Comparison of ENCODE assay signal across 2 cellular contexts in the genomic region with DNA sequence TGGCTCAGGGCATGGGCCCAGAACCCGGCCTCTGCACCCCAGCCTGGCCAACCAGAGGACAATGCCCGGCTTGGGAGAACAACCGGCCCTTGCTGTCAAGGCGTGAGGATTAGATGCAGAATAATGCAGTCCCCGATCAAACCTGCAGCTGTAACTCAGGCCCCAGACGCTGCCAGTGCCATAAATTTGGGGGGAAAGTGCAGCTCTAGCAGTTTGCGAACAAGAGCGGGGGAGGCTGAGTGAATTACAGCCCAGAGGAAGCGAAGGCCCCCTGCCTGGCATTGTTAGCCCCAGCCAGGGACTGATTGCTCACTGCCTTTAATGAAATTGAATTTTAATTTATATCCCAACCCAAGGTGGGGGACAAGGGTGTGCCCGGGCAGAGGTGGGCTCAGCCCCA.
TF ChIP-seq lines count a peak whose summit lies in the region.

No MANE protein-coding gene starts in this region.

TF ChIP-seq in GM23338, 12 proteins besides CTCF, POLR2A, EP300 and RAD21 (continues in another document):
- TF ChIP-seq ZNF114 (CRISPR knock-in tag; IDR thresholded peaks at IDR 0.05) (no peak), ZNF331 (CRISPR knock-in tag; IDR thresholded peaks at IDR 0.05; ENCODE audit: low read depth) (no peak), JUNB (IDR thresholded peaks at IDR 0.05; ENCODE audit: unreplicated experiment) (no peak), POLR2AphosphoS5 (IDR thresholded peaks at IDR 0.05; ENCODE audit: low read depth) (no peak), EZH2 (IDR thresholded peaks at IDR 0.05; ENCODE audit: low read depth, unreplicated experiment) (no peak), CREB1 (CRISPR knock-in tag; IDR thresholded peaks at IDR 0.05; ENCODE audit: low read depth) (no peak), NANOG (IDR thresholded peaks at IDR 0.05; ENCODE audit: borderline replicate concordance) (no peak), STAT1 (IDR thresholded peaks at IDR 0.05; ENCODE audit: unreplicated experiment) (no peak), EZH2phosphoT487 (IDR thresholded peaks at IDR 0.05; ENCODE audit: unreplicated experiment) (no peak)
- TF ChIP-seq, protein P1, sequence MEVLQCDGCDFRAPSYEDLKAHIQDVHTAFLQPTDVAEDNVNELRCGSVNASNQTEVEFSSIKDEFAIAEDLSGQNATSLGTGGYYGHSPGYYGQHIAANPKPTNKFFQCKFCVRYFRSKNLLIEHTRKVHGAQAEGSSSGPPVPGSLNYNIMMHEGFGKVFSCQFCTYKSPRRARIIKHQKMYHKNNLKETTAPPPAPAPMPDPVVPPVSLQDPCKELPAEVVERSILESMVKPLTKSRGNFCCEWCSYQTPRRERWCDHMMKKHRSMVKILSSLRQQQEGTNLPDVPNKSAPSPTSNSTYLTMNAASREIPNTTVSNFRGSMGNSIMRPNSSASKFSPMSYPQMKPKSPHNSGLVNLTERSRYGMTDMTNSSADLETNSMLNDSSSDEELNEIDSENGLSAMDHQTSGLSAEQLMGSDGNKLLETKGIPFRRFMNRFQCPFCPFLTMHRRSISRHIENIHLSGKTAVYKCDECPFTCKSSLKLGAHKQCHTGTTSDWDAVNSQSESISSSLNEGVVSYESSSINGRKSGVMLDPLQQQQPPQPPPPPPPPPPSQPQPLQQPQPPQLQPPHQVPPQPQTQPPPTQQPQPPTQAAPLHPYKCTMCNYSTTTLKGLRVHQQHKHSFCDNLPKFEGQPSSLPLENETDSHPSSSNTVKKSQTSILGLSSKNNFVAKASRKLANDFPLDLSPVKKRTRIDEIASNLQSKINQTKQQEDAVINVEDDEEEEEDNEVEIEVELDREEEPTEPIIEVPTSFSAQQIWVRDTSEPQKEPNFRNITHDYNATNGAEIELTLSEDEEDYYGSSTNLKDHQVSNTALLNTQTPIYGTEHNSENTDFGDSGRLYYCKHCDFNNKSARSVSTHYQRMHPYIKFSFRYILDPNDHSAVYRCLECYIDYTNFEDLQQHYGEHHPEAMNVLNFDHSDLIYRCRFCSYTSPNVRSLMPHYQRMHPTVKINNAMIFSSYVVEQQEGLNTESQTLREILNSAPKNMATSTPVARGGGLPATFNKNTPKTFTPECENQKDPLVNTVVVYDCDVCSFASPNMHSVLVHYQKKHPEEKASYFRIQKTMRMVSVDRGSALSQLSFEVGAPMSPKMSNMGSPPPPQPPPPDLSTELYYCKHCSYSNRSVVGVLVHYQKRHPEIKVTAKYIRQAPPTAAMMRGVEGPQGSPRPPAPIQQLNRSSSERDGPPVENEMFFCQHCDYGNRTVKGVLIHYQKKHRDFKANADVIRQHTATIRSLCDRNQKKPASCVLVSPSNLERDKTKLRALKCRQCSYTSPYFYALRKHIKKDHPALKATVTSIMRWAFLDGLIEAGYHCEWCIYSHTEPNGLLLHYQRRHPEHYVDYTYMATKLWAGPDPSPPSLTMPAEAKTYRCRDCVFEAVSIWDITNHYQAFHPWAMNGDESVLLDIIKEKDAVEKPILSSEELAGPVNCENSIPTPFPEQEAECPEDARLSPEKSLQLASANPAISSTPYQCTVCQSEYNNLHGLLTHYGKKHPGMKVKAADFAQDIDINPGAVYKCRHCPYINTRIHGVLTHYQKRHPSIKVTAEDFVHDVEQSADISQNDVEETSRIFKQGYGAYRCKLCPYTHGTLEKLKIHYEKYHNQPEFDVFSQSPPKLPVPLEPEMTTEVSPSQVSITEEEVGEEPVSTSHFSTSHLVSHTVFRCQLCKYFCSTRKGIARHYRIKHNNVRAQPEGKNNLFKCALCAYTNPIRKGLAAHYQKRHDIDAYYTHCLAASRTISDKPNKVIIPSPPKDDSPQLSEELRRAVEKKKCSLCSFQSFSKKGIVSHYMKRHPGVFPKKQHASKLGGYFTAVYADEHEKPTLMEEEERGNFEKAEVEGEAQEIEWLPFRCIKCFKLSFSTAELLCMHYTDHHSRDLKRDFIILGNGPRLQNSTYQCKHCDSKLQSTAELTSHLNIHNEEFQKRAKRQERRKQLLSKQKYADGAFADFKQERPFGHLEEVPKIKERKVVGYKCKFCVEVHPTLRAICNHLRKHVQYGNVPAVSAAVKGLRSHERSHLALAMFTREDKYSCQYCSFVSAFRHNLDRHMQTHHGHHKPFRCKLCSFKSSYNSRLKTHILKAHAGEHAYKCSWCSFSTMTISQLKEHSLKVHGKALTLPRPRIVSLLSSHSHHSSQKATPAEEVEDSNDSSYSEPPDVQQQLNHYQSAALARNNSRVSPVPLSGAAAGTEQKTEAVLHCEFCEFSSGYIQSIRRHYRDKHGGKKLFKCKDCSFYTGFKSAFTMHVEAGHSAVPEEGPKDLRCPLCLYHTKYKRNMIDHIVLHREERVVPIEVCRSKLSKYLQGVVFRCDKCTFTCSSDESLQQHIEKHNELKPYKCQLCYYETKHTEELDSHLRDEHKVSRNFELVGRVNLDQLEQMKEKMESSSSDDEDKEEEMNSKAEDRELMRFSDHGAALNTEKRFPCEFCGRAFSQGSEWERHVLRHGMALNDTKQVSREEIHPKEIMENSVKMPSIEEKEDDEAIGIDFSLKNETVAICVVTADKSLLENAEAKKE (CRISPR knock-in tag; IDR thresholded peaks at IDR 0.05) = no peak
- TF ChIP-seq, protein P2, sequence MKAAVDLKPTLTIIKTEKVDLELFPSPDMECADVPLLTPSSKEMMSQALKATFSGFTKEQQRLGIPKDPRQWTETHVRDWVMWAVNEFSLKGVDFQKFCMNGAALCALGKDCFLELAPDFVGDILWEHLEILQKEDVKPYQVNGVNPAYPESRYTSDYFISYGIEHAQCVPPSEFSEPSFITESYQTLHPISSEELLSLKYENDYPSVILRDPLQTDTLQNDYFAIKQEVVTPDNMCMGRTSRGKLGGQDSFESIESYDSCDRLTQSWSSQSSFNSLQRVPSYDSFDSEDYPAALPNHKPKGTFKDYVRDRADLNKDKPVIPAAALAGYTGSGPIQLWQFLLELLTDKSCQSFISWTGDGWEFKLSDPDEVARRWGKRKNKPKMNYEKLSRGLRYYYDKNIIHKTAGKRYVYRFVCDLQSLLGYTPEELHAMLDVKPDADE (IDR thresholded peaks at IDR 0.05) = no peak

TF ChIP-seq in HepG2, 621 proteins besides CTCF, POLR2A, EP300 and RAD21:
- TF ChIP-seq SRF (IDR thresholded peaks at IDR 0.05; ENCODE audit: low read depth, low read length) (no peak), ZKSCAN5 (CRISPR knock-in tag; IDR thresholded peaks at IDR 0.05) (no peak), CHD2 (IDR thresholded peaks at IDR 0.05; ENCODE audit: low read depth, low read length) (no peak), SP1 (IDR thresholded peaks at IDR 0.05) (no peak), SP1 (CRISPR knock-in tag; IDR thresholded peaks at IDR 0.05) (no peak), ZNF552 (CRISPR knock-in tag; IDR thresholded peaks at IDR 0.05; ENCODE audit: borderline replicate concordance) (no peak), RARG (CRISPR knock-in tag; IDR thresholded peaks at IDR 0.05; ENCODE audit: low read depth) (no peak)
- TF ChIP-seq, protein P3, sequence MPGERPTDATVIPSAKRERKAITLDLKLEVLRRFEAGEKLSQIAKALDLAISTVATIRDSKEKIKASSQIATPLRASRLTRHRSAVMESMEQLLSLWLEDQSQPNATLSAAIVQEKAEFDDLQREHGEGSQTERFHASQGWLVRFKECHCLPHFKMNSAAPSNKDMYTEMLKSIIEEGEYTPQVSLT (CRISPR knock-in tag; IDR thresholded peaks at IDR 0.05; ENCODE audit: borderline replicate concordance, low read depth) = no peak
- TF ChIP-seq, protein P4, sequence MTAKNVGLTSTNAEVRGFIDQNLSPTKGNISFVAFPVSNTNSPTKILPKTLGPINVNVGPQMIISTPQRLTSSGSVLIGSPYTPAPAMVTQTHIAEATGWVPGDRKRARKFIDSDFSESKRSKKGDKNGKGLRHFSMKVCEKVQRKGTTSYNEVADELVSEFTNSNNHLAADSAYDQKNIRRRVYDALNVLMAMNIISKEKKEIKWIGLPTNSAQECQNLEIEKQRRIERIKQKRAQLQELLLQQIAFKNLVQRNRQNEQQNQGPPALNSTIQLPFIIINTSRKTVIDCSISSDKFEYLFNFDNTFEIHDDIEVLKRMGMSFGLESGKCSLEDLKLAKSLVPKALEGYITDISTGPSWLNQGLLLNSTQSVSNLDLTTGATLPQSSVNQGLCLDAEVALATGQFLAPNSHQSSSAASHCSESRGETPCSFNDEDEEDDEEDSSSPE (CRISPR knock-in tag; IDR thresholded peaks at IDR 0.05) = no peak
- TF ChIP-seq, protein P5, sequence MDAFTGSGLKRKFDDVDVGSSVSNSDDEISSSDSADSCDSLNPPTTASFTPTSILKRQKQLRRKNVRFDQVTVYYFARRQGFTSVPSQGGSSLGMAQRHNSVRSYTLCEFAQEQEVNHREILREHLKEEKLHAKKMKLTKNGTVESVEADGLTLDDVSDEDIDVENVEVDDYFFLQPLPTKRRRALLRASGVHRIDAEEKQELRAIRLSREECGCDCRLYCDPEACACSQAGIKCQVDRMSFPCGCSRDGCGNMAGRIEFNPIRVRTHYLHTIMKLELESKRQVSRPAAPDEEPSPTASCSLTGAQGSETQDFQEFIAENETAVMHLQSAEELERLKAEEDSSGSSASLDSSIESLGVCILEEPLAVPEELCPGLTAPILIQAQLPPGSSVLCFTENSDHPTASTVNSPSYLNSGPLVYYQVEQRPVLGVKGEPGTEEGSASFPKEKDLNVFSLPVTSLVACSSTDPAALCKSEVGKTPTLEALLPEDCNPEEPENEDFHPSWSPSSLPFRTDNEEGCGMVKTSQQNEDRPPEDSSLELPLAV (CRISPR knock-in tag; conservative IDR thresholded peaks at IDR 0.05; ENCODE audit: low read depth) = no peak
